ENCODE assay signal across 7 cellular contexts in genomic region chr20:28562899-28563521, GRCh38.
DNase-seq lines count a peak whose midpoint lies in the region; TF ChIP-seq lines count a peak whose summit lies in the region.
"Not testable (repeated sequence)": the region's sequence is repeated elsewhere in the genome, so short reads cannot be mapped to it uniquely, and the experiment has no call there.

No MANE protein-coding gene starts in this region.

- H3K4me2 ChIP-seq in GM23248 (ENCODE audit: unreplicated experiment): peak overlapping the region; percentile 84

- peaks cover 16% of the 10 kb centered on the region; the same call in 1 of the 2 replicates for H3F3A ChIP-seq in GM23248 (ENCODE audit: insufficient read depth)

- H3K27me3 Mint-ChIP-seq in MCF 10A (ENCODE audit: insufficient read depth, unreplicated experiment): not testable (repeated sequence)

- not testable (repeated sequence) for H3K27me3 ChIP-seq in GM23248 (replicated peaks; ENCODE audit: insufficient read depth); SJSA1 (replicated peaks)

- WGBS in GM23248 (ENCODE audit: low coverage in 1 of 2, low lambda C conversion rate in 2 of 2, missing lambda C conversion rate in 2 of 2), 2 experiments: 13 to 18% methylated on average over 6 of the region's 6 CpGs

- peaks cover 32% of the 10 kb centered on the region for H3K9me3 Mint-ChIP-seq in MCF 10A (ENCODE audit: unreplicated experiment)

- not testable (repeated sequence) for H4K20me1 ChIP-seq in GM23248 (ENCODE audit: insufficient read depth)

- not testable (repeated sequence) for H3K79me2 ChIP-seq in GM23248 (ENCODE audit: insufficient read depth)

- not testable (repeated sequence) for H3K9me3 ChIP-seq in GM23248 (ENCODE audit: low read depth); SJSA1 (replicated peaks)

- H3K27ac ChIP-seq in GM23248 (peak overlapping the region; percentile 86), SJSA1 (peak overlapping the region; percentile 78)

- not testable (repeated sequence) for H3K9me2 ChIP-seq in GM23248 (ENCODE audit: insufficient read depth)

- not testable (repeated sequence) for H3K27ac Mint-ChIP-seq in MCF 10A (ENCODE audit: low read depth, unreplicated experiment)

- TF ChIP-seq CTCF in MCF 10A (IDR thresholded peaks at IDR 0.05; ENCODE audit: unreplicated experiment); fibroblast of the aortic adventitia (IDR thresholded peaks at IDR 0.05; ENCODE audit: insufficient read depth, low read length): not testable (repeated sequence)

- CTCF ChIA-PET in MCF 10A (lab: Yijun Ruan, JAX): interaction anchor here (0.7 to 1.4 kb wide), 2 partner anchors 13 to 14 kb away, joined by 3 read pairs; no protein-coding TSS in a partner anchor

- H3K4me1 ChIP-seq in GM23248 (ENCODE audit: insufficient read depth) (peaks cover 22% of the 10 kb centered on the region), SJSA1 (replicated peaks) (peaks cover 15% of the 10 kb centered on the region)

- intact Hi-C loops in MCF 10A (cut with micrococcal nuclease): not testable (repeated sequence)

- peak overlapping the region; percentile 54 for H3K4me3 ChIP-seq in GM23248
- H3K4me3 ChIP-seq in SJSA1; fibroblast of the aortic adventitia (ENCODE audit: low read depth, low read length): not testable (repeated sequence)

- in situ Hi-C loops in GM23248 (cut with MboI): not testable (repeated sequence)

- POLR2A ChIA-PET in MCF 10A (lab: Yijun Ruan, JAX): not testable (repeated sequence)

- not testable (repeated sequence) for H3K36me3 Mint-ChIP-seq in MCF 10A (ENCODE audit: insufficient read depth, unreplicated experiment)

- H3K36me3 ChIP-seq in GM23248 (ENCODE audit: low read depth); SJSA1: not testable (repeated sequence)

- peak; percentile 22 for DNase-seq in AG08396 (ENCODE audit: low spot score)
- peak; percentile 84 for DNase-seq in GM23248
- DNase-seq in LHCN-M2 (ENCODE audit: low read depth): peak; percentile 80
- DNase-seq in SJSA1 (ENCODE audit: low read depth in 1 of 2, low spot score in 2 of 2): peak; percentile 81 to 94
- peak; percentile 58 for DNase-seq in MCF 10A (ENCODE audit: unreplicated experiment)
- peak; percentile 63 for DNase-seq in fibroblast of the aortic adventitia (ENCODE audit: low read depth)
- peak; percentile 51 for DNase-seq in myocyte (ENCODE audit: low read depth)

- peak overlapping the region; percentile 66 for H3K9ac ChIP-seq in GM23248

- not testable (repeated sequence) for BruUV-seq in MCF 10A (replicated peaks; lab: Mats Ljungman, UMichigan)

- H2AFZ ChIP-seq in GM23248: peak overlapping the region; percentile 46

- H3K4me1 Mint-ChIP-seq in MCF 10A (ENCODE audit: insufficient read depth, unreplicated experiment): not testable (repeated sequence)

- H3K4me3 Mint-ChIP-seq in MCF 10A (ENCODE audit: unreplicated experiment): not testable (repeated sequence)

Comparison
In these comparisons a context has a peak if more than half of its experiments do, and no peak if none do; other contexts are left out.
1. DNase-seq: peak in every context shown above with its lines; median percentile 88 in SJSA1; 84 in GM23248; 80 in LHCN-M2; 63 in fibroblast of the aortic adventitia; 58 in MCF 10A; 51 in myocyte; 22 in AG08396.